In genomic region chr2:64731746-64732145, GRCh38 we compare ENCODE assay signal across 11 cellular contexts.
A peak's percentile ranks its signal among the peaks of the same experiment; 100 is the strongest.
DNase-seq lines count a peak whose midpoint lies in the region; ATAC-seq and TF ChIP-seq lines count a peak whose summit lies in the region.
"Had no signal": no experiment of that assay in that cellular context is flagged by ENCODE, and none has a peak within 500 bp of the region (broad histone marks: within the 10 kb centered on the region; RNA-seq: fewer than 3 reads in every experiment).

No MANE protein-coding gene starts in this region.

- H3K4me3 ChIP-seq in ACC112 (ENCODE audit: low read depth, low read length) = peak overlapping the region; percentile 79
- H3K4me3 ChIP-seq in naive thymus-derived CD4-positive, alpha-beta T cell (ENCODE audit: low read length) = no peak overlapping the region

- ATAC-seq in central memory CD8-positive, alpha-beta T cell (replicated peaks; ENCODE audit: extremely low read depth, poor library complexity, severe bottlenecking) = no peak
- ATAC-seq in naive thymus-derived CD4-positive, alpha-beta T cell = peak; percentile 23
- ATAC-seq in SK-N-SH treated with all-trans-retinoic acid at 6 μM for 48 hours = no peak

- no peaks in the 10 kb centered on the region for H3K27me3 Mint-ChIP-seq in central memory CD8-positive, alpha-beta T cell
- H3K27me3 Mint-ChIP-seq in naive thymus-derived CD4-positive, alpha-beta T cell = no peaks in the 10 kb centered on the region

- H3K9me3 ChIP-seq in naive thymus-derived CD4-positive, alpha-beta T cell (ENCODE audit: control insufficient read depth in 2 of 3, low read length in 3 of 3) = no peaks in the 10 kb centered on the region

- intact Hi-C loops in naive thymus-derived CD4-positive, alpha-beta T cell (cut with micrococcal nuclease) = loop anchor here in 1 of 2 donors (1.0 kb wide), 1 partner anchor 33 kb away; no protein-coding TSS in a partner anchor

- 0 out of 2 replicates have a peak, but pooled peaks cover 5% of the 10 kb centered on the region for H3K36me3 ChIP-seq in ACC112 (ENCODE audit: insufficient read depth, low read length)
- no peaks in the 10 kb centered on the region for H3K36me3 ChIP-seq in naive thymus-derived CD4-positive, alpha-beta T cell (ENCODE audit: control insufficient read depth in 2 of 3, insufficient read depth in 3 of 3, low read length in 3 of 3)

- peak overlapping the region; percentile 69 for H3K27ac ChIP-seq in ACC112 (ENCODE audit: low read depth, low read length)
- peak overlapping the region; percentile 71 for H3K27ac ChIP-seq in naive thymus-derived CD4-positive, alpha-beta T cell (ENCODE audit: low read depth, low read length)
- H3K27ac ChIP-seq: C4-2B had no signal

- H3K27ac Mint-ChIP-seq in central memory CD8-positive, alpha-beta T cell (ENCODE audit: low read depth) = peak overlapping the region; percentile 98
- peak overlapping the region; percentile 95 to 99 (median 98) for H3K27ac Mint-ChIP-seq in naive thymus-derived CD4-positive, alpha-beta T cell

- H3K4me1 ChIP-seq in ACC112 (ENCODE audit: control insufficient read depth, insufficient read depth, low read length, unreplicated experiment) = peaks cover 31% of the 10 kb centered on the region
- H3K4me1 ChIP-seq in naive thymus-derived CD4-positive, alpha-beta T cell (ENCODE audit: control insufficient read depth in 2 of 2, insufficient read depth in 2 of 2, low read length in 2 of 2) = peaks cover 29 to 32% of the 10 kb centered on the region in 2 donors

- POLR2A ChIA-PET in naive thymus-derived CD4-positive, alpha-beta T cell (lab: Charles Lee) = interaction anchor here (0.6 to 15.9 kb wide), 11 partner anchors 10 to 536 kb away, joined by 3 to 205 read pairs (median 4); partner anchors contain the start of gene SERTAD2

- peak; percentile 62 for DNase-seq in KBM-7
- DNase-seq in central memory CD8-positive, alpha-beta T cell (ENCODE audit: low spot score in 2 of 2) = no peak
- no peak for DNase-seq in naive thymus-derived CD4-positive, alpha-beta T cell
- DNase-seq in iPS-NIHi7 (ENCODE audit: extremely low spot score) = no peak
- no peak for DNase-seq in ecto neural progenitor cell (ENCODE audit: low spot score)
- no peak for DNase-seq in H4 (ENCODE audit: low spot score)
- DNase-seq: NCI-H1048; stimulated activated CD4-positive, alpha-beta T cell treated with anti-CD3 and anti-CD28 coated beads, Interleukin-12 subunit alpha, Interleukin-12 subunit beta, amount 100 ng/mL, for 4 hours had no signal

- peak overlapping the region; percentile 96 for H2AFZ ChIP-seq in ACC112 (ENCODE audit: low read length, unreplicated experiment)

- H3K4me3 Mint-ChIP-seq in central memory CD8-positive, alpha-beta T cell = no peak overlapping the region
- H3K4me3 Mint-ChIP-seq in naive thymus-derived CD4-positive, alpha-beta T cell = peak overlapping the region in 8 of 10 donors; percentile 63 to 95 (median 89)

- in situ Hi-C loops in KBM-7 (cut with MboI; ENCODE audit: low pct_unique_long_range_greater_than_20kb, low sequenced_read_pairs) = no loop called here

- no peaks in the 10 kb centered on the region for H3K9me3 Mint-ChIP-seq in central memory CD8-positive, alpha-beta T cell
- no peaks in the 10 kb centered on the region for H3K9me3 Mint-ChIP-seq in naive thymus-derived CD4-positive, alpha-beta T cell

- CTCF ChIA-PET in naive thymus-derived CD4-positive, alpha-beta T cell (lab: Charles Lee) = interaction anchor here (0.6 kb wide), 1 partner anchor 133 kb away, joined by 4 read pairs; no protein-coding TSS in a partner anchor

- H3K79me2 ChIP-seq in ACC112 (ENCODE audit: control insufficient read depth, insufficient read depth, low read length, unreplicated experiment) = peaks cover 21% of the 10 kb centered on the region

- peaks cover 36% of the 10 kb centered on the region for H3K4me1 Mint-ChIP-seq in central memory CD8-positive, alpha-beta T cell
- H3K4me1 Mint-ChIP-seq in naive thymus-derived CD4-positive, alpha-beta T cell = peaks cover 26 to 74% (median 64%) of the 10 kb centered on the region in 7 donors

- H3K27me3 ChIP-seq in ACC112 (ENCODE audit: insufficient read depth, low read length) = no peaks in the 10 kb centered on the region
- H3K27me3 ChIP-seq in naive thymus-derived CD4-positive, alpha-beta T cell (ENCODE audit: control insufficient read depth in 2 of 2, insufficient read depth in 2 of 2, low read length in 2 of 2) = no peaks in the 10 kb centered on the region

- H3K36me3 Mint-ChIP-seq in central memory CD8-positive, alpha-beta T cell (ENCODE audit: insufficient read depth) = no peaks in the 10 kb centered on the region
- peaks cover 8 to 27% (median 24%) of the 10 kb centered on the region in 5 donors for H3K36me3 Mint-ChIP-seq in naive thymus-derived CD4-positive, alpha-beta T cell

TF ChIP-seq in SK-N-SH treated with all-trans-retinoic acid at 6 μM for 48 hours, 23 proteins besides CTCF, POLR2A, EP300 and RAD21:
- TF ChIP-seq PATZ1 (CRISPR knock-in tag; IDR thresholded peaks at IDR 0.05; ENCODE audit: borderline replicate concordance) (no peak), TSHZ2 (CRISPR knock-in tag; IDR thresholded peaks at IDR 0.05) (no peak), ZC3H10 (CRISPR knock-in tag; IDR thresholded peaks at IDR 0.05) (no peak), CSDC2 (CRISPR knock-in tag; IDR thresholded peaks at IDR 0.05) (no peak)
